8 cellular contexts compared by ENCODE assay signal in the genomic region with DNA sequence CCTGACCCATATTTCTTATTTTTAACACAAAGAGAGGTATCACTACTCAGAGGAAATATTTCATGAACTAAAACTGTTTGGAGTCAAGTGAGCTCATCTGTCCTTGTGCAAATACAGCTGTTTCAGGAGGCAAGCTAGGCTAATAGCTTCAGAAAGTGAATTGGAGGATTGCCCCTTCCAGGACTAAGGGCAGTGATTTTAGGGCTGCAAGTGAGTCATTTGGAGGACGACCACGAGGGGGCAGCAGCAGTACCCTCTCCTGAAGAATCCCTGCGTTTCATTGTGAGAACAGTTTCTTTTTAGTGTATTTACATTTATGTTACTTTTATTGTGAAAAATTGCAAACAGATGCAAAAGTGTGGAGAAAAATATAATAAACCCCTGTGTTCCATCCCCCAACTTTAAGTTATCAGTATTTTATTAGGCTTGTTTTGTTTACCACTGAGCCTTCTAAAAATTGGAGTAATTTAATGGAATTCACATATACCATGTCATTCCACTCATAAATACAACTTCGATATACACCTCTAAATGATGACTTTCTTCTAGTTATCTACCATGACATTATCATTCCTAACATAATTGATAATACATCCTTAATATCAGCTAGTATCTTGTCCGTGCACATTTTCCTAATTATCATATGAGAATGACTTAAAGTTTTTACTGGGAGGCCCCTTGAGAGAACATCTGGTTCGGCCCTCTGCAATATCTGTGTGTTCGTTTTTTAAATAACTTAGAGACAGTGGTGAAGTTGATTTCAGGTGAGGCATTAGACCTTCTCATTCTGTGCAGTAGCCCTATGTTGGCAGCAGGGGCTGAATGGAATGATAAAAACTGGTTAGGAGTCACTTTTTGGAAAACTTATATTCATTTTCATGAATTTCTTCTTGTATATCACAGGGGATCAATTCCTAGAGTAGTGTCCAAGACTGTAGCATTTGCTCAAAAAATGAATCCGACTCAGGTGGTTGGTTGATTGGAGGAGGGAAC. TPM values are rescaled to one million over a fixed set of nuclear protein-coding genes. Genes with fewer than 3 reads are reported as not detected.
A peak's percentile ranks its signal among the peaks of the same experiment; 100 is the strongest.
DNase-seq lines count a peak whose midpoint lies in the region; ATAC-seq and TF ChIP-seq lines count a peak whose summit lies in the region.

No MANE protein-coding gene starts in this region.

- no peak overlapping the region for H3K27ac Mint-ChIP-seq in activated T-cell treated with anti-CD3 and anti-CD28 coated beads, Interleukin-2, amount 50 U/mL, for 72 hours
- H3K27ac Mint-ChIP-seq in neural progenitor cell, result no peak overlapping the region

- intact Hi-C loops in Panc1 (cut with micrococcal nuclease; ENCODE audit: unreplicated experiment), result loop anchor here (1.0 kb wide), 1 partner anchor 32 kb away; no protein-coding TSS in a partner anchor

- no peaks in the 10 kb centered on the region for H3K27me3 ChIP-seq in Panc1 (ENCODE audit: control insufficient read depth, insufficient read depth, low read length)
- H3K27me3 ChIP-seq in neural progenitor cell, result no peaks in the 10 kb centered on the region

- CTCF ChIA-PET in Panc1 (lab: Charles Lee), result interaction anchor here (0.5 to 1.1 kb wide), 4 partner anchors 12 to 129 kb away, joined by 3 to 5 read pairs (median 4); no protein-coding TSS in a partner anchor

- H3K79me2 ChIP-seq in neural progenitor cell (ENCODE audit: low read depth), result no peaks in the 10 kb centered on the region

- H3K9ac ChIP-seq in neural progenitor cell, result no peak overlapping the region

- H3K9me3 ChIP-seq in Panc1 (ENCODE audit: control insufficient read depth, insufficient read depth, low read depth, low read length), result no peaks in the 10 kb centered on the region
- H3K9me3 ChIP-seq in neural progenitor cell (ENCODE audit: low read depth), result no peaks in the 10 kb centered on the region

- no peaks in the 10 kb centered on the region for H3K9me3 Mint-ChIP-seq in activated T-cell treated with anti-CD3 and anti-CD28 coated beads, Interleukin-2, amount 50 U/mL, for 72 hours
- H3K9me3 Mint-ChIP-seq in neural progenitor cell, result no peaks in the 10 kb centered on the region

- no peaks in the 10 kb centered on the region for H3F3A ChIP-seq in neural progenitor cell (ENCODE audit: low read depth)

- no peaks in the 10 kb centered on the region for H4K20me1 ChIP-seq in neural progenitor cell (ENCODE audit: low read depth)

- H3K36me3 ChIP-seq in Panc1 (ENCODE audit: control insufficient read depth, insufficient read depth, low read length), result no peaks in the 10 kb centered on the region; the same call in 1 of the 2 replicates
- no peaks in the 10 kb centered on the region for H3K36me3 ChIP-seq in neural progenitor cell

- no peak overlapping the region for H3K4me2 ChIP-seq in neural progenitor cell

- BruUV-seq in Panc1 (replicated peaks; lab: Mats Ljungman, UMichigan), result no TSS peak

- no peak overlapping the region for H2AFZ ChIP-seq in neural progenitor cell (replicated peaks)

- H3K4me3 ChIP-seq in Panc1 (ENCODE audit: low read depth in 2 of 2, low read length in 2 of 2), result no peak overlapping the region
- H3K4me3 ChIP-seq in fibroblast of pulmonary artery (replicated peaks; ENCODE audit: low read depth, low read length), result no peak overlapping the region
- no peak overlapping the region for H3K4me3 ChIP-seq in neural progenitor cell

- POLR2A ChIA-PET in Panc1 (lab: Charles Lee), result no interaction called here

- H3K27me3 Mint-ChIP-seq in activated T-cell treated with anti-CD3 and anti-CD28 coated beads, Interleukin-2, amount 50 U/mL, for 72 hours (ENCODE audit: low read depth), result no peaks in the 10 kb centered on the region
- H3K27me3 Mint-ChIP-seq in neural progenitor cell (ENCODE audit: insufficient read depth, low read depth), result peaks cover 2% of the 10 kb centered on the region

- ATAC-seq in Panc1 (peak; percentile 83), HG03025 (IDR thresholded peaks at IDR 0.05; ENCODE audit: low FRiP score, unreplicated experiment) (no peak)
- ATAC-seq in activated T-cell treated with anti-CD3 and anti-CD28 coated beads, Interleukin-2, amount 50 U/mL, for 72 hours (replicated peaks in 1 of 2), result peak; percentile 68 to 69

- H3K4me1 Mint-ChIP-seq in activated T-cell treated with anti-CD3 and anti-CD28 coated beads, Interleukin-2, amount 50 U/mL, for 72 hours (ENCODE audit: low read depth), result peaks cover 21% of the 10 kb centered on the region
- no peaks in the 10 kb centered on the region for H3K4me1 Mint-ChIP-seq in neural progenitor cell

- peak; percentile 20 for DNase-seq in DMS153 treated with DMSO at 0.1 percent for 48 hours (lab: John Stamatoyannopoulos, UW; ENCODE audit: unreplicated experiment)
- DNase-seq in HuH-7 (ENCODE audit: low spot score), result peak; percentile 73
- DNase-seq in Panc1 (ENCODE audit: low read depth, low spot score), result peak; percentile 38
- peak; percentile 76 to 81 for DNase-seq in activated T-cell treated with anti-CD3 and anti-CD28 coated beads, Interleukin-2, amount 50 U/mL, for 72 hours
- peak; percentile 89 for DNase-seq in fibroblast of pulmonary artery (ENCODE audit: low read depth)
- peak; percentile 80 for DNase-seq in neural progenitor cell (ENCODE audit: low spot score)
- peak in 38 of 49 donors; percentile 6 to 81 (median 58) for DNase-seq in substantia nigra (lab: John Stamatoyannopoulos, UW)

- TF ChIP-seq CTCF in Panc1 (IDR thresholded peaks at IDR 0.05) (peak; percentile 86), fibroblast of pulmonary artery (IDR thresholded peaks at IDR 0.05; ENCODE audit: low read length, missing control alignments) (peak; percentile 91), neural progenitor cell (IDR thresholded peaks at IDR 0.05) (peak; percentile 92)

- H3K27ac ChIP-seq in Panc1 (ENCODE audit: low read length) (no peak overlapping the region), neural progenitor cell (no peak overlapping the region), substantia nigra (ENCODE audit: low read depth, low read length, poor library complexity, severe bottlenecking) (no peak overlapping the region)

- H3K4me1 ChIP-seq in Panc1 (ENCODE audit: control insufficient read depth, insufficient read depth, low read length), result no peaks in the 10 kb centered on the region
- H3K4me1 ChIP-seq in neural progenitor cell, result no peaks in the 10 kb centered on the region

- no peak overlapping the region for H3K4me3 Mint-ChIP-seq in activated T-cell treated with anti-CD3 and anti-CD28 coated beads, Interleukin-2, amount 50 U/mL, for 72 hours
- no peak overlapping the region for H3K4me3 Mint-ChIP-seq in neural progenitor cell

- H3K36me3 Mint-ChIP-seq in activated T-cell treated with anti-CD3 and anti-CD28 coated beads, Interleukin-2, amount 50 U/mL, for 72 hours (ENCODE audit: insufficient read depth in 2 of 2), result peaks cover 6 to 15% of the 10 kb centered on the region in 2 donors
- peaks cover 39% of the 10 kb centered on the region for H3K36me3 Mint-ChIP-seq in neural progenitor cell

- in situ Hi-C loops in Panc1 (cut with HindIII; ENCODE audit: low pct_unique_long_range_greater_than_20kb, low sequenced_read_pairs), result no loop called here

RNA-seq across cellular contexts. Expression of a gene that starts 13.7 kb away (rescaled TPM):
- total RNA-seq in Panc1 (2021; ENCODE audit: unreplicated experiment), result 10.9 TPM
- polyA plus RNA-seq in Panc1 (2012; ENCODE audit: insufficient read length), result 6.6 TPM
- total RNA-seq in activated T-cell treated with anti-CD3 and anti-CD28 coated beads, Interleukin-2, amount 50 U/mL, for 72 hours, result 10 to 100 TPM; 26.6 to 27.8 TPM
- total RNA-seq in neural progenitor cell (ENCODE audit: low replicate concordance), result 6.8 and 7.4 TPM in 2 replicates

RNA-seq across cellular contexts. Expression of a gene that starts 19.9 kb away (rescaled TPM):
- total RNA-seq in Panc1 (2021; ENCODE audit: unreplicated experiment) (not detected), neural progenitor cell (ENCODE audit: low replicate concordance) (not detected in 2 replicates)
- polyA plus RNA-seq in Panc1 (2012; ENCODE audit: insufficient read length), result not detected
- under 1 TPM; 0.19 to 0.79 TPM for total RNA-seq in activated T-cell treated with anti-CD3 and anti-CD28 coated beads, Interleukin-2, amount 50 U/mL, for 72 hours

RNA-seq across cellular contexts. Expression of a gene that starts 35.8 kb away (rescaled TPM):
- total RNA-seq in Panc1 (2021; ENCODE audit: unreplicated experiment), result 14.9 TPM
- polyA plus RNA-seq in Panc1 (2012; ENCODE audit: insufficient read length), result 10.0 TPM
- total RNA-seq in activated T-cell treated with anti-CD3 and anti-CD28 coated beads, Interleukin-2, amount 50 U/mL, for 72 hours, result 10 to 100 TPM; 34.2 to 43.5 TPM
- 25.2 and 40.1 TPM in 2 replicates for total RNA-seq in neural progenitor cell (ENCODE audit: low replicate concordance)

Comparison
In these comparisons a context has a peak if more than half of its experiments do, and no peak if none do; other contexts are left out.
1. DNase-seq: peak in every context shown above with its lines; median percentile 89 in fibroblast of pulmonary artery; 80 in neural progenitor cell; 78 in activated T-cell treated with anti-CD3 and anti-CD28 coated beads, Interleukin-2, amount 50 U/mL, for 72 hours; 73 in HuH-7; 58 in substantia nigra; 38 in Panc1; 20 in DMS153 treated with DMSO at 0.1 percent for 48 hours.